ENCODE assay signal across 11 cellular contexts in genomic region chr19:55075366-55075998, GRCh38. TPM values are rescaled to one million over a fixed set of nuclear protein-coding genes. Genes with fewer than 3 reads are reported as not detected.
DNase-seq lines count a peak whose midpoint lies in the region; ATAC-seq and TF ChIP-seq lines count a peak whose summit lies in the region.
"Had no signal": no experiment of that assay in that cellular context is flagged by ENCODE, and none has a peak within 500 bp of the region (broad histone marks: within the 10 kb centered on the region; RNA-seq: fewer than 3 reads in every experiment).

Gene EPS8L1 (plus strand): TSS chr19:55075869. CDS start chr19:55076445, 576 bp downstream.

- H3K4me3 ChIP-seq in SK-N-SH (ENCODE audit: low read depth in 2 of 2, low read length in 1 of 2), result no peak within 1 kb of the TSS
- no peak within 1 kb of the TSS for H3K4me3 ChIP-seq in lower lobe of right lung
- H3K4me3 ChIP-seq: thoracic aorta had no signal

- H3K4me2 ChIP-seq in SK-N-SH, result no peak within 1 kb of the TSS

- H3K4me1 Mint-ChIP-seq in dendritic cell treated with granulocyte-macrophage colony-stimulating factor and Interleukin-4, amounts not matched to agents 40 ng/mL and 50 ng/mL, for 4 days (ENCODE audit: low read depth), result peaks cover 34% of the 10 kb centered on the region
- peaks cover 8% of the 10 kb centered on the region for H3K4me1 Mint-ChIP-seq in activated T-cell treated with anti-CD3 and anti-CD28 coated beads, Interleukin-2, amount 50 U/mL, for 72 hours (ENCODE audit: low read depth)

- no peaks in the 10 kb centered on the region for H3K9me2 ChIP-seq in SK-N-SH

- no peak for TF ChIP-seq CTCF in SK-N-SH (IDR thresholded peaks at IDR 0.05)
- no peak for TF ChIP-seq CTCF in lower lobe of right lung (IDR thresholded peaks at IDR 0.05)

- DNase-seq in SK-N-SH, result no peak
- peak; percentile 87 for DNase-seq in lower lobe of right lung
- peak; percentile 74 for DNase-seq in ureter (ENCODE audit: low spot score)
- DNase-seq in SHP77 (lab: John Stamatoyannopoulos, UW), result no peak
- DNase-seq in COR-L47 (lab: John Stamatoyannopoulos, UW), result no peak
- no peak for DNase-seq in activated T-cell treated with anti-CD3 and anti-CD28 coated beads, Interleukin-2, amount 50 U/mL, for 72 hours
- DNase-seq: NCI-H748 treated with DMSO at 0.1 percent for 48 hours; stimulated activated CD4-positive, alpha-beta T cell treated with anti-CD3 and anti-CD28 coated beads, Interleukin-2, amount 100 ng/mL, for 48 hours had no signal

- ATAC-seq in SK-N-SH treated with all-trans-retinoic acid at 6 μM for 48 hours, result no peak
- ATAC-seq in lower lobe of right lung, result peak; percentile 87 to 89
- ATAC-seq in activated T-cell treated with anti-CD3 and anti-CD28 coated beads, Interleukin-2, amount 50 U/mL, for 72 hours (replicated peaks in 1 of 2), result no peak

- H4K20me1 ChIP-seq in SK-N-SH (ENCODE audit: insufficient read depth), result no peaks in the 10 kb centered on the region

- H3K27ac ChIP-seq in SK-N-SH (ENCODE audit: low read depth in 2 of 2, low read length in 1 of 2) (no peak within 1 kb of the TSS), lower lobe of right lung (peak within 1 kb of the TSS; percentile 41)
- H3K27ac ChIP-seq: thoracic aorta had no signal

- H3K9ac ChIP-seq in SK-N-SH, result no peak within 1 kb of the TSS

- peaks cover 68% of the 10 kb centered on the region for H3K27me3 Mint-ChIP-seq in dendritic cell treated with granulocyte-macrophage colony-stimulating factor and Interleukin-4, amounts not matched to agents 40 ng/mL and 50 ng/mL, for 4 days
- H3K27me3 Mint-ChIP-seq in activated T-cell treated with anti-CD3 and anti-CD28 coated beads, Interleukin-2, amount 50 U/mL, for 72 hours (ENCODE audit: low read depth), result peaks cover 39% of the 10 kb centered on the region

- intact Hi-C loops in dendritic cell treated with granulocyte-macrophage colony-stimulating factor and Interleukin-4, amounts not matched to agents 40 ng/mL and 50 ng/mL, for 4 days (cut with micrococcal nuclease), result no loop called here
- intact Hi-C loops in lower lobe of right lung (cut with DNase I), result no loop called here

- H3K27ac Mint-ChIP-seq in dendritic cell treated with granulocyte-macrophage colony-stimulating factor and Interleukin-4, amounts not matched to agents 40 ng/mL and 50 ng/mL, for 4 days, result peak within 1 kb of the TSS; percentile 76
- H3K27ac Mint-ChIP-seq in activated T-cell treated with anti-CD3 and anti-CD28 coated beads, Interleukin-2, amount 50 U/mL, for 72 hours, result no peak within 1 kb of the TSS

- H3K9me3 ChIP-seq in SK-N-SH (no peaks in the 10 kb centered on the region), lower lobe of right lung (no peaks in the 10 kb centered on the region)
- H3K9me3 ChIP-seq: thoracic aorta had no signal

- TF ChIP-seq RAD21 in SK-N-SH (IDR thresholded peaks at IDR 0.05; ENCODE audit: low read length), result no peak

- H3K4me1 ChIP-seq in SK-N-SH (ENCODE audit: control insufficient read depth in 1 of 2, insufficient read depth in 2 of 2, low read depth in 1 of 2, low read length in 1 of 2) (peaks cover 0 to 9% of the 10 kb centered on the region in 2 experiments; a peak in 1 of 4 replicates), lower lobe of right lung (peaks cover 8% of the 10 kb centered on the region)

- no peaks in the 10 kb centered on the region for H3K27me3 ChIP-seq in SK-N-SH (ENCODE audit: insufficient read depth)
- peaks cover 31% of the 10 kb centered on the region for H3K27me3 ChIP-seq in lower lobe of right lung (ENCODE audit: low read depth)

- no peak within 1 kb of the TSS for H2AFZ ChIP-seq in SK-N-SH (ENCODE audit: low read depth)

- no peaks in the 10 kb centered on the region for H3K36me3 Mint-ChIP-seq in dendritic cell treated with granulocyte-macrophage colony-stimulating factor and Interleukin-4, amounts not matched to agents 40 ng/mL and 50 ng/mL, for 4 days (ENCODE audit: low read depth)
- peaks cover 0 to 2% of the 10 kb centered on the region in 2 donors for H3K36me3 Mint-ChIP-seq in activated T-cell treated with anti-CD3 and anti-CD28 coated beads, Interleukin-2, amount 50 U/mL, for 72 hours (ENCODE audit: insufficient read depth in 2 of 2)

- H3K79me2 ChIP-seq in SK-N-SH (ENCODE audit: insufficient read depth), result no peaks in the 10 kb centered on the region

- CTCF ChIA-PET in SK-N-SH (lab: Yijun Ruan, JAX), result interaction anchor here (0.9 to 1.3 kb wide), 2 partner anchors 13 to 14 kb away, joined by 3 to 6 read pairs; no protein-coding TSS in a partner anchor

- H3K36me3 ChIP-seq in SK-N-SH (replicated peaks in 1 of 2; ENCODE audit: control insufficient read depth in 1 of 2, insufficient read depth in 2 of 2, low read length in 1 of 2) (no peaks in the 10 kb centered on the region), lower lobe of right lung (no peaks in the 10 kb centered on the region)
- H3K36me3 ChIP-seq: thoracic aorta had no signal

- no peak for TF ChIP-seq EP300 in SK-N-SH (IDR thresholded peaks at IDR 0.05; ENCODE audit: borderline replicate concordance in 1 of 2, low read depth in 1 of 2, low read length in 1 of 2)

- H3K9me3 Mint-ChIP-seq in dendritic cell treated with granulocyte-macrophage colony-stimulating factor and Interleukin-4, amounts not matched to agents 40 ng/mL and 50 ng/mL, for 4 days, result no peaks in the 10 kb centered on the region
- H3K9me3 Mint-ChIP-seq in activated T-cell treated with anti-CD3 and anti-CD28 coated beads, Interleukin-2, amount 50 U/mL, for 72 hours, result peaks cover 2 to 4% of the 10 kb centered on the region in 2 donors

- H3K4me3 Mint-ChIP-seq in dendritic cell treated with granulocyte-macrophage colony-stimulating factor and Interleukin-4, amounts not matched to agents 40 ng/mL and 50 ng/mL, for 4 days, result no peak within 1 kb of the TSS
- no peak within 1 kb of the TSS for H3K4me3 Mint-ChIP-seq in activated T-cell treated with anti-CD3 and anti-CD28 coated beads, Interleukin-2, amount 50 U/mL, for 72 hours

- POLR2A ChIA-PET in SK-N-SH (lab: Yijun Ruan, JAX), result no interaction called here

- WGBS in SK-N-SH (ENCODE audit: low lambda C conversion rate), result 37% methylated on average over 16 of the region's 18 CpGs

- H3F3A ChIP-seq in SK-N-SH (replicated peaks; ENCODE audit: insufficient read depth), result no peaks in the 10 kb centered on the region

TF ChIP-seq in SK-N-SH, 30 proteins besides CTCF, POLR2A, EP300 and RAD21 (continues in another document):
- TF ChIP-seq TCF12 (IDR thresholded peaks at IDR 0.05), result no peak
- no peak for TF ChIP-seq IRF3 (IDR thresholded peaks at IDR 0.05; ENCODE audit: low read depth, low read length)
- no peak for TF ChIP-seq SIN3A (IDR thresholded peaks at IDR 0.05; ENCODE audit: borderline replicate concordance, low read depth, low read length)
- TF ChIP-seq GABPA (IDR thresholded peaks at IDR 0.05; ENCODE audit: low read depth), result no peak

TF ChIP-seq in SK-N-SH treated with all-trans-retinoic acid at 6 μM for 48 hours, 23 proteins besides CTCF, POLR2A, EP300 and RAD21:
- TF ChIP-seq BACH2 (CRISPR knock-in tag; IDR thresholded peaks at IDR 0.05; ENCODE audit: borderline replicate concordance) (no peak), POU6F1 (CRISPR knock-in tag; IDR thresholded peaks at IDR 0.05; ENCODE audit: borderline replicate concordance, low read depth) (no peak), ZNF565 (CRISPR knock-in tag; conservative IDR thresholded peaks at IDR 0.05; ENCODE audit: low read depth) (no peak), CSDC2 (CRISPR knock-in tag; IDR thresholded peaks at IDR 0.05) (no peak), ZNF70 (CRISPR knock-in tag; IDR thresholded peaks at IDR 0.05) (no peak), TCF4 (CRISPR knock-in tag; IDR thresholded peaks at IDR 0.05; ENCODE audit: borderline replicate concordance) (no peak), CSRNP3 (CRISPR knock-in tag; IDR thresholded peaks at IDR 0.05) (no peak), TOX (CRISPR knock-in tag; IDR thresholded peaks at IDR 0.05; ENCODE audit: borderline replicate concordance) (no peak), ESRRG (CRISPR knock-in tag; IDR thresholded peaks at IDR 0.05) (no peak), GLIS3 (CRISPR knock-in tag; IDR thresholded peaks at IDR 0.05) (no peak), SNAI2 (CRISPR knock-in tag; IDR thresholded peaks at IDR 0.05) (no peak), ZFP3 (CRISPR knock-in tag; IDR thresholded peaks at IDR 0.05) (no peak)

RNA-seq across cellular contexts. Expression of gene EPS8L1, which starts in this region (rescaled TPM):
- polyA plus RNA-seq in SK-N-SH (2012; rRNA removed), result 9.6 and 12.9 TPM in 2 replicates
- 6.7 and 7.5 TPM in 2 replicates for polyA plus RNA-seq in SK-N-SH (2012; cell fraction: cytosol; rRNA removed)
- polyA plus RNA-seq in SK-N-SH (2012; cell fraction: nucleus; rRNA removed), result 32.4 and 60.9 TPM in 2 replicates
- total RNA-seq in lower lobe of right lung, result 28.1 TPM
- total RNA-seq in ureter, result 64.6 TPM
- 1 to 10 TPM; 3.8 to 5.3 TPM for total RNA-seq in activated T-cell treated with anti-CD3 and anti-CD28 coated beads, Interleukin-2, amount 50 U/mL, for 72 hours

Comparison
In these comparisons a context has a peak if more than half of its experiments do, and no peak if none do; other contexts are left out.
1. DNase-seq: peak in lower lobe of right lung (single experiment) and ureter (single experiment); none in SK-N-SH (single experiment), SHP77 (0 of 2), COR-L47 (single experiment) and activated T-cell treated with anti-CD3 and anti-CD28 coated beads, Interleukin-2, amount 50 U/mL, for 72 hours (0 of 2).
2. ATAC-seq: peak in lower lobe of right lung (2 of 2); none in SK-N-SH treated with all-trans-retinoic acid at 6 μM for 48 hours (single experiment) and activated T-cell treated with anti-CD3 and anti-CD28 coated beads, Interleukin-2, amount 50 U/mL, for 72 hours (0 of 2).